In the genomic region with DNA sequence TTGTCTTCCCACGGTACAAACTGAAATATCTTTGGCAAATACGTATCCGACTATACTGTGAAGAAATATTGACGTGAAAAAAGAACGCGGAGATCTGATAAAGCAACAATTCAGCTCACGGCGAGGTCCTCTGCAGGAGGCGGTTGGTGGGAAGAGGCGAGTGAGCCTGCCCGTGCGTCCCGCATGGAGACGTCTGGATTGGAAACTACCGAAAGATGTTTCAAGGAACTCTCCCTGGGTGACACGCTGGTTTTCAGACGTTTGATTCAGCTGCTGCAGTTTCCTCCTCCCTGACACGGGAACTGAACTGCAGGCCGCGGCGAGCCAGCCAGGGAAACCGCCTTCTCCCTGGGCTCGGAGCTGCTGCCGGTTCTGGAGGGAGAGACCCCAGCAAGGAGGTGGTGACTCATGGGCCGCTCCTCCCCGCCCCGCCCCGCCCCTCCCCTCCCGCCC, we compare ENCODE assay signal across 1 cellular context.
A peak's percentile ranks its signal among the peaks of the same experiment; 100 is the strongest.
TF ChIP-seq lines count a peak whose summit lies in the region.

No MANE protein-coding gene starts in this region.

TF ChIP-seq in K562, 482 proteins besides CTCF, POLR2A, EP300 and RAD21 (continued from another document):
- TF ChIP-seq, protein P1, sequence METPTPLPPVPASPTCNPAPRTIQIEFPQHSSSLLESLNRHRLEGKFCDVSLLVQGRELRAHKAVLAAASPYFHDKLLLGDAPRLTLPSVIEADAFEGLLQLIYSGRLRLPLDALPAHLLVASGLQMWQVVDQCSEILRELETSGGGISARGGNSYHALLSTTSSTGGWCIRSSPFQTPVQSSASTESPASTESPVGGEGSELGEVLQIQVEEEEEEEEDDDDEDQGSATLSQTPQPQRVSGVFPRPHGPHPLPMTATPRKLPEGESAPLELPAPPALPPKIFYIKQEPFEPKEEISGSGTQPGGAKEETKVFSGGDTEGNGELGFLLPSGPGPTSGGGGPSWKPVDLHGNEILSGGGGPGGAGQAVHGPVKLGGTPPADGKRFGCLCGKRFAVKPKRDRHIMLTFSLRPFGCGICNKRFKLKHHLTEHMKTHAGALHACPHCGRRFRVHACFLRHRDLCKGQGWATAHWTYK (CRISPR knock-in tag; IDR thresholded peaks at IDR 0.05), result no peak
- TF ChIP-seq MAZ (CRISPR knock-in tag; conservative IDR thresholded peaks at IDR 0.05 in 1 of 2, IDR thresholded peaks at IDR 0.05 in 1 of 2), result peak in 1 of 2 experiments; percentile 28; a peak in 1 of 4 replicates
- no peak for TF ChIP-seq ETV6 (IDR thresholded peaks at IDR 0.05; ENCODE audit: borderline replicate concordance in 1 of 2, low read depth in 2 of 2, low read length in 1 of 2)
- TF ChIP-seq ETV6 (CRISPR knock-in tag; IDR thresholded peaks at IDR 0.05; ENCODE audit: borderline replicate concordance), result no peak
- TF ChIP-seq, protein P2, sequence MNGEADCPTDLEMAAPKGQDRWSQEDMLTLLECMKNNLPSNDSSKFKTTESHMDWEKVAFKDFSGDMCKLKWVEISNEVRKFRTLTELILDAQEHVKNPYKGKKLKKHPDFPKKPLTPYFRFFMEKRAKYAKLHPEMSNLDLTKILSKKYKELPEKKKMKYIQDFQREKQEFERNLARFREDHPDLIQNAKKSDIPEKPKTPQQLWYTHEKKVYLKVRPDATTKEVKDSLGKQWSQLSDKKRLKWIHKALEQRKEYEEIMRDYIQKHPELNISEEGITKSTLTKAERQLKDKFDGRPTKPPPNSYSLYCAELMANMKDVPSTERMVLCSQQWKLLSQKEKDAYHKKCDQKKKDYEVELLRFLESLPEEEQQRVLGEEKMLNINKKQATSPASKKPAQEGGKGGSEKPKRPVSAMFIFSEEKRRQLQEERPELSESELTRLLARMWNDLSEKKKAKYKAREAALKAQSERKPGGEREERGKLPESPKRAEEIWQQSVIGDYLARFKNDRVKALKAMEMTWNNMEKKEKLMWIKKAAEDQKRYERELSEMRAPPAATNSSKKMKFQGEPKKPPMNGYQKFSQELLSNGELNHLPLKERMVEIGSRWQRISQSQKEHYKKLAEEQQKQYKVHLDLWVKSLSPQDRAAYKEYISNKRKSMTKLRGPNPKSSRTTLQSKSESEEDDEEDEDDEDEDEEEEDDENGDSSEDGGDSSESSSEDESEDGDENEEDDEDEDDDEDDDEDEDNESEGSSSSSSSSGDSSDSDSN (IDR thresholded peaks at IDR 0.05; ENCODE audit: borderline replicate concordance in 1 of 2, low read depth in 2 of 2, low read length in 2 of 2), result peak in 1 of 2 experiments; percentile 87; a peak in 1 of 4 replicates
- TF ChIP-seq, protein P3, sequence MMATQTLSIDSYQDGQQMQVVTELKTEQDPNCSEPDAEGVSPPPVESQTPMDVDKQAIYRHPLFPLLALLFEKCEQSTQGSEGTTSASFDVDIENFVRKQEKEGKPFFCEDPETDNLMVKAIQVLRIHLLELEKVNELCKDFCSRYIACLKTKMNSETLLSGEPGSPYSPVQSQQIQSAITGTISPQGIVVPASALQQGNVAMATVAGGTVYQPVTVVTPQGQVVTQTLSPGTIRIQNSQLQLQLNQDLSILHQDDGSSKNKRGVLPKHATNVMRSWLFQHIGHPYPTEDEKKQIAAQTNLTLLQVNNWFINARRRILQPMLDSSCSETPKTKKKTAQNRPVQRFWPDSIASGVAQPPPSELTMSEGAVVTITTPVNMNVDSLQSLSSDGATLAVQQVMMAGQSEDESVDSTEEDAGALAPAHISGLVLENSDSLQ (IDR thresholded peaks at IDR 0.05), result peak; percentile 10; the same call in 1 of the 2 replicates
- TF ChIP-seq BRF1 (IDR thresholded peaks at IDR 0.05; ENCODE audit: borderline replicate concordance, extremely low read depth, insufficient read length), result no peak
- no peak for TF ChIP-seq ZNF165 (CRISPR knock-in tag; IDR thresholded peaks at IDR 0.05; ENCODE audit: borderline replicate concordance)
- TF ChIP-seq L3MBTL2 (IDR thresholded peaks at IDR 0.05), result peak; percentile 52
- no peak for TF ChIP-seq SIX5 (IDR thresholded peaks at IDR 0.05; ENCODE audit: borderline replicate concordance in 1 of 2, insufficient read depth in 1 of 2, low read depth in 1 of 2, low read length in 2 of 2)
- TF ChIP-seq, protein P4, sequence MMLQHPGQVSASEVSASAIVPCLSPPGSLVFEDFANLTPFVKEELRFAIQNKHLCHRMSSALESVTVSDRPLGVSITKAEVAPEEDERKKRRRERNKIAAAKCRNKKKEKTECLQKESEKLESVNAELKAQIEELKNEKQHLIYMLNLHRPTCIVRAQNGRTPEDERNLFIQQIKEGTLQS (IDR thresholded peaks at IDR 0.05), result peak; percentile 67
- TF ChIP-seq, protein P4 (CRISPR knock-in tag; conservative IDR thresholded peaks at IDR 0.05), result no peak
- TF ChIP-seq ARID1B (IDR thresholded peaks at IDR 0.05), result peak; percentile 22; the same call in 1 of the 2 replicates
- TF ChIP-seq ZBTB7A (IDR thresholded peaks at IDR 0.05; ENCODE audit: borderline replicate concordance, control insufficient read depth, low read depth, low read length), result peak; percentile 63; the same call in 1 of the 2 replicates
- TF ChIP-seq DIDO1 (tag; IDR thresholded peaks at IDR 0.05; ENCODE audit: low read depth), result 0 out of 2 replicates have a peak, but pooled peaks have one; percentile 33
- TF ChIP-seq, protein P5, sequence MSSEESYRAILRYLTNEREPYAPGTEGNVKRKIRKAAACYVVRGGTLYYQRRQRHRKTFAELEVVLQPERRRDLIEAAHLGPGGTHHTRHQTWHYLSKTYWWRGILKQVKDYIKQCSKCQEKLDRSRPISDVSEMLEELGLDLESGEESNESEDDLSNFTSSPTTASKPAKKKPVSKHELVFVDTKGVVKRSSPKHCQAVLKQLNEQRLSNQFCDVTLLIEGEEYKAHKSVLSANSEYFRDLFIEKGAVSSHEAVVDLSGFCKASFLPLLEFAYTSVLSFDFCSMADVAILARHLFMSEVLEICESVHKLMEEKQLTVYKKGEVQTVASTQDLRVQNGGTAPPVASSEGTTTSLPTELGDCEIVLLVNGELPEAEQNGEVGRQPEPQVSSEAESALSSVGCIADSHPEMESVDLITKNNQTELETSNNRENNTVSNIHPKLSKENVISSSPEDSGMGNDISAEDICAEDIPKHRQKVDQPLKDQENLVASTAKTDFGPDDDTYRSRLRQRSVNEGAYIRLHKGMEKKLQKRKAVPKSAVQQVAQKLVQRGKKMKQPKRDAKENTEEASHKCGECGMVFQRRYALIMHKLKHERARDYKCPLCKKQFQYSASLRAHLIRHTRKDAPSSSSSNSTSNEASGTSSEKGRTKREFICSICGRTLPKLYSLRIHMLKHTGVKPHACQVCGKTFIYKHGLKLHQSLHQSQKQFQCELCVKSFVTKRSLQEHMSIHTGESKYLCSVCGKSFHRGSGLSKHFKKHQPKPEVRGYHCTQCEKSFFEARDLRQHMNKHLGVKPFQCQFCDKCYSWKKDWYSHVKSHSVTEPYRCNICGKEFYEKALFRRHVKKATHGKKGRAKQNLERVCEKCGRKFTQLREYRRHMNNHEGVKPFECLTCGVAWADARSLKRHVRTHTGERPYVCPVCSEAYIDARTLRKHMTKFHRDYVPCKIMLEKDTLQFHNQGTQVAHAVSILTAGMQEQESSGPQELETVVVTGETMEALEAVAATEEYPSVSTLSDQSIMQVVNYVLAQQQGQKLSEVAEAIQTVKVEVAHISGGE (CRISPR knock-in tag; IDR thresholded peaks at IDR 0.05), result no peak
- TF ChIP-seq GATA2 (CRISPR knock-in tag; IDR thresholded peaks at IDR 0.05), result 0 out of 2 replicates have a peak, but pooled peaks have one; percentile 37
- peak; percentile 68 for TF ChIP-seq JUND (IDR thresholded peaks at IDR 0.05; ENCODE audit: borderline replicate concordance, low read depth, low read length)
- TF ChIP-seq JUND (tag; IDR thresholded peaks at IDR 0.05; ENCODE audit: borderline replicate concordance, low read depth, low read length), result peak; percentile 55; the same call in 1 of the 3 replicates
- TF ChIP-seq, protein P6, sequence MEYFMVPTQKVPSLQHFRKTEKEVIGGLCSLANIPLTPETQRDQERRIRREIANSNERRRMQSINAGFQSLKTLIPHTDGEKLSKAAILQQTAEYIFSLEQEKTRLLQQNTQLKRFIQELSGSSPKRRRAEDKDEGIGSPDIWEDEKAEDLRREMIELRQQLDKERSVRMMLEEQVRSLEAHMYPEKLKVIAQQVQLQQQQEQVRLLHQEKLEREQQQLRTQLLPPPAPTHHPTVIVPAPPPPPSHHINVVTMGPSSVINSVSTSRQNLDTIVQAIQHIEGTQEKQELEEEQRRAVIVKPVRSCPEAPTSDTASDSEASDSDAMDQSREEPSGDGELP (CRISPR knock-in tag; IDR thresholded peaks at IDR 0.05; ENCODE audit: borderline replicate concordance), result peak; percentile 67; the same call in 1 of the 2 replicates
- no peak for TF ChIP-seq PHF20 (IDR thresholded peaks at IDR 0.05; ENCODE audit: partially characterized antibody)
- peak; percentile 9; the same call in 1 of the 2 replicates for TF ChIP-seq ZFX (CRISPR knock-in tag; IDR thresholded peaks at IDR 0.05)
- TF ChIP-seq ZNF79 (CRISPR knock-in tag; IDR thresholded peaks at IDR 0.05; ENCODE audit: low read depth), result no peak
- peak; percentile 60 for TF ChIP-seq CXXC5 (CRISPR knock-in tag; IDR thresholded peaks at IDR 0.05)
- TF ChIP-seq ZNF561 (CRISPR knock-in tag; conservative IDR thresholded peaks at IDR 0.05), result no peak
- peak; percentile 71 for TF ChIP-seq PCBP1 (IDR thresholded peaks at IDR 0.05; ENCODE audit: low read depth, low read length, poor library complexity, severe bottlenecking)
- TF ChIP-seq EHMT2 (IDR thresholded peaks at IDR 0.05), result no peak
- TF ChIP-seq SETDB1 (IDR thresholded peaks at IDR 0.05; ENCODE audit: low read length), result no peak
- no peak for TF ChIP-seq HCFC1 (IDR thresholded peaks at IDR 0.05; ENCODE audit: low read depth, low read length)
- TF ChIP-seq FOXA3 (CRISPR knock-in tag; conservative IDR thresholded peaks at IDR 0.05 in 1 of 2, IDR thresholded peaks at IDR 0.05 in 1 of 2), result 0 out of 4 replicates have a peak, but pooled peaks of 1 of the 2 experiments have one; percentile 39
- TF ChIP-seq CBX8 (IDR thresholded peaks at IDR 0.05; ENCODE audit: borderline replicate concordance, extremely low read depth, low read depth, low read length, poor library complexity, severe bottlenecking), result no peak
- no peak for TF ChIP-seq ZNF140 (CRISPR knock-in tag; IDR thresholded peaks at IDR 0.05)
- peak; percentile 37 for TF ChIP-seq TBP (optimal IDR thresholded peaks at IDR 0.05; ENCODE audit: low read depth, low read length)
- no peak for TF ChIP-seq STAT5A (IDR thresholded peaks at IDR 0.05; ENCODE audit: borderline replicate concordance, low read length)
- TF ChIP-seq RNF2 (IDR thresholded peaks at IDR 0.05), result no peak
- TF ChIP-seq NRF1 (conservative IDR thresholded peaks at IDR 0.05 in 1 of 2, IDR thresholded peaks at IDR 0.05 in 1 of 2), result peak in 1 of 2 experiments; percentile 25; a peak in 1 of 4 replicates
- TF ChIP-seq BRD9 (IDR thresholded peaks at IDR 0.05; ENCODE audit: low read depth, partially characterized antibody), result no peak
- TF ChIP-seq FOSL1 (tag; conservative IDR thresholded peaks at IDR 0.05), result peak; percentile 66
- TF ChIP-seq, protein P7, sequence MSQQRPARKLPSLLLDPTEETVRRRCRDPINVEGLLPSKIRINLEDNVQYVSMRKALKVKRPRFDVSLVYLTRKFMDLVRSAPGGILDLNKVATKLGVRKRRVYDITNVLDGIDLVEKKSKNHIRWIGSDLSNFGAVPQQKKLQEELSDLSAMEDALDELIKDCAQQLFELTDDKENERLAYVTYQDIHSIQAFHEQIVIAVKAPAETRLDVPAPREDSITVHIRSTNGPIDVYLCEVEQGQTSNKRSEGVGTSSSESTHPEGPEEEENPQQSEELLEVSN (IDR thresholded peaks at IDR 0.05; ENCODE audit: borderline replicate concordance in 1 of 2, extremely low read depth in 1 of 2, insufficient read depth in 1 of 2, insufficient read length in 1 of 2, low read depth in 1 of 2, low read length in 1 of 2, poor library complexity in 1 of 2, severe bottlenecking in 1 of 2), result peak in 1 of 2 experiments; percentile 80
- TF ChIP-seq HDAC6 (IDR thresholded peaks at IDR 0.05; ENCODE audit: low read depth, low read length), result no peak
- TF ChIP-seq, protein P8, sequence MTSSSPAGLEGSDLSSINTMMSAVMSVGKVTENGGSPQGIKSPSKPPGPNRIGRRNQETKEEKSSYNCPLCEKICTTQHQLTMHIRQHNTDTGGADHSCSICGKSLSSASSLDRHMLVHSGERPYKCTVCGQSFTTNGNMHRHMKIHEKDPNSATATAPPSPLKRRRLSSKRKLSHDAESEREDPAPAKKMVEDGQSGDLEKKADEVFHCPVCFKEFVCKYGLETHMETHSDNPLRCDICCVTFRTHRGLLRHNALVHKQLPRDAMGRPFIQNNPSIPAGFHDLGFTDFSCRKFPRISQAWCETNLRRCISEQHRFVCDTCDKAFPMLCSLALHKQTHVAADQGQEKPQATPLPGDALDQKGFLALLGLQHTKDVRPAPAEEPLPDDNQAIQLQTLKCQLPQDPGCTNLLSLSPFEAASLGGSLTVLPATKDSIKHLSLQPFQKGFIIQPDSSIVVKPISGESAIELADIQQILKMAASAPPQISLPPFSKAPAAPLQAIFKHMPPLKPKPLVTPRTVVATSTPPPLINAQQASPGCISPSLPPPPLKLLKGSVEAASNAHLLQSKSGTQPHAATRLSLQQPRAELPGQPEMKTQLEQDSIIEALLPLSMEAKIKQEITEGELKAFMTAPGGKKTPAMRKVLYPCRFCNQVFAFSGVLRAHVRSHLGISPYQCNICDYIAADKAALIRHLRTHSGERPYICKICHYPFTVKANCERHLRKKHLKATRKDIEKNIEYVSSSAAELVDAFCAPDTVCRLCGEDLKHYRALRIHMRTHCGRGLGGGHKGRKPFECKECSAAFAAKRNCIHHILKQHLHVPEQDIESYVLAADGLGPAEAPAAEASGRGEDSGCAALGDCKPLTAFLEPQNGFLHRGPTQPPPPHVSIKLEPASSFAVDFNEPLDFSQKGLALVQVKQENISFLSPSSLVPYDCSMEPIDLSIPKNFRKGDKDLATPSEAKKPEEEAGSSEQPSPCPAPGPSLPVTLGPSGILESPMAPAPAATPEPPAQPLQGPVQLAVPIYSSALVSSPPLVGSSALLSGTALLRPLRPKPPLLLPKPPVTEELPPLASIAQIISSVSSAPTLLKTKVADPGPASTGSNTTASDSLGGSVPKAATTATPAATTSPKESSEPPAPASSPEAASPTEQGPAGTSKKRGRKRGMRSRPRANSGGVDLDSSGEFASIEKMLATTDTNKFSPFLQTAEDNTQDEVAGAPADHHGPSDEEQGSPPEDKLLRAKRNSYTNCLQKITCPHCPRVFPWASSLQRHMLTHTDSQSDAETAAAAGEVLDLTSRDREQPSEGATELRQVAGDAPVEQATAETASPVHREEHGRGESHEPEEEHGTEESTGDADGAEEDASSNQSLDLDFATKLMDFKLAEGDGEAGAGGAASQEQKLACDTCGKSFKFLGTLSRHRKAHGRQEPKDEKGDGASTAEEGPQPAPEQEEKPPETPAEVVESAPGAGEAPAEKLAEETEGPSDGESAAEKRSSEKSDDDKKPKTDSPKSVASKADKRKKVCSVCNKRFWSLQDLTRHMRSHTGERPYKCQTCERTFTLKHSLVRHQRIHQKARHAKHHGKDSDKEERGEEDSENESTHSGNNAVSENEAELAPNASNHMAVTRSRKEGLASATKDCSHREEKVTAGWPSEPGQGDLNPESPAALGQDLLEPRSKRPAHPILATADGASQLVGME (CRISPR knock-in tag; IDR thresholded peaks at IDR 0.05), result no peak
- no peak for TF ChIP-seq EZH2 (IDR thresholded peaks at IDR 0.05; ENCODE audit: borderline replicate concordance, low read depth, low read length)
